Comparison of ENCODE assay signal across 8 cellular contexts in genomic region chr20:18138266-18138582, GRCh38. TPM values are rescaled to one million over a fixed set of nuclear protein-coding genes. Genes with fewer than 3 reads are reported as not detected.
A peak's percentile ranks its signal among the peaks of the same experiment; 100 is the strongest.
DNase-seq lines count a peak whose midpoint lies in the region; ATAC-seq and TF ChIP-seq lines count a peak whose summit lies in the region.

No MANE protein-coding gene starts in this region.

- ATAC-seq in GM18519 (IDR thresholded peaks at IDR 0.05; ENCODE audit: low FRiP score, unreplicated experiment) (peak; percentile 20), HG03139 (IDR thresholded peaks at IDR 0.05; ENCODE audit: unreplicated experiment) (peak; percentile 27), left lobe of liver (peak; percentile 55), HG02798 (IDR thresholded peaks at IDR 0.05; ENCODE audit: poor library complexity, unreplicated experiment) (no peak)

- H3K4me1 ChIP-seq in adipocyte (ENCODE audit: control insufficient read depth, insufficient read depth, low read length): peaks cover 17% of the 10 kb centered on the region
- H3K4me1 ChIP-seq in transverse colon: peaks cover 17 to 39% (median 26%) of the 10 kb centered on the region in 4 donors

- H3K27me3 ChIP-seq in adipocyte (replicated peaks; ENCODE audit: control insufficient read depth, insufficient read depth, low read length) (no peaks in the 10 kb centered on the region), transverse colon (no peaks in the 10 kb centered on the region)

- H3K27ac ChIP-seq in transverse colon: peak overlapping the region; percentile 92 to 97 (median 96)

- WGBS in transverse colon (ENCODE audit: low coverage in 1 of 2), 2 donors: 0 to 1% methylated on average over 2 to 15 of the region's 15 CpGs

- peak overlapping the region; percentile 99 for H3K4me3 ChIP-seq in adipocyte (ENCODE audit: low read length)
- H3K4me3 ChIP-seq in transverse colon: peak overlapping the region; percentile 76 to 98 (median 90)

- DNase-seq in adipocyte (ENCODE audit: low read depth): no peak
- no peak for DNase-seq in left lobe of liver (ENCODE audit: low spot score)
- DNase-seq in transverse colon: no peak
- no peak for DNase-seq in AG08395 (ENCODE audit: low spot score)
- DNase-seq in mesenteric fat pad (ENCODE audit: low spot score): no peak

- no peak for TF ChIP-seq CTCF in transverse colon (IDR thresholded peaks at IDR 0.05)

- in situ Hi-C loops in transverse colon (cut with MboI; ENCODE audit: low pct_ligation_motif_present in 1 of 4, low pct_unique_long_range_greater_than_20kb in 1 of 4, low sequenced_read_pairs in 3 of 4): no loop called here

- H3K36me3 ChIP-seq in adipocyte (ENCODE audit: control insufficient read depth, insufficient read depth, low read length, severe bottlenecking) (peaks cover 14% of the 10 kb centered on the region), transverse colon (peaks cover 0 to 14% (median 0%) of the 10 kb centered on the region in 4 donors)

- intact Hi-C loops in transverse colon (cut with DNase I; ENCODE audit: low total_unique reads): no loop called here

- no peak for TF ChIP-seq EP300 in transverse colon (IDR thresholded peaks at IDR 0.05; ENCODE audit: low read depth)

- no peak for TF ChIP-seq POLR2A in transverse colon (IDR thresholded peaks at IDR 0.05)

- peak overlapping the region; percentile 98 for H3K9ac ChIP-seq in adipocyte (ENCODE audit: low read length)

- H3K9me3 ChIP-seq in adipocyte (ENCODE audit: control insufficient read depth, low read length): no peaks in the 10 kb centered on the region
- H3K9me3 ChIP-seq in transverse colon: no peaks in the 10 kb centered on the region

RNA-seq across cellular contexts. Expression of gene KAT14, which starts 0.6 kb away (rescaled TPM):
- total RNA-seq in left lobe of liver (8.3 TPM), transverse colon (10 to 100 TPM; 17.3 to 58.0 (median 24.0) TPM), mesenteric fat pad (9.4 TPM)

RNA-seq across cellular contexts. Expression of gene PET117, which starts 0.6 kb away (rescaled TPM):
- total RNA-seq in left lobe of liver: 6.3 TPM
- total RNA-seq in transverse colon: 10 to 100 TPM in 2 of 4 donors, 1 to 10 TPM in 2; 2.8 to 17.7 (median 11.2) TPM
- total RNA-seq in mesenteric fat pad: 15.0 TPM
